ENCODE assay signal across 28 cellular contexts in genomic region chr17:67983289-67983688, GRCh38.
"Had no signal": no experiment of that assay in that cellular context is flagged by ENCODE, and none has a peak within 500 bp of the region (broad histone marks: within the 10 kb centered on the region; RNA-seq: fewer than 3 reads in every experiment).

No MANE protein-coding gene starts in this region.

- H3K27ac ChIP-seq: coronary artery, left lung, lower lobe of right lung, skin epidermis, vagina had no signal

- H3K9me3 Mint-ChIP-seq: activated CD4-positive, alpha-beta memory T cell treated with anti-CD3 and anti-CD28 coated beads, Interleukin-2, amount 10 ng/mL, durations not matched to agents 7 days and 5 days; activated CD4-positive, alpha-beta T cell treated with anti-CD3 and anti-CD28 coated beads, Interleukin-2, amount 10 ng/mL, durations not matched to agents 7 days and 5 days; activated naive CD4-positive, alpha-beta T cell treated with anti-CD3 and anti-CD28 coated beads, Interleukin-2, amount 10 ng/mL, durations not matched to agents 7 days and 5 days; activated T-cell treated with anti-CD3 and anti-CD28 coated beads, Interleukin-2, amount 50 U/mL, for 24 hours; natural killer cell; T-helper 2 cell treated with Interferon-gamma antibody and Interleukin-4, amounts not matched to agents 5 μg/mL and 100 μg/mL, for 36 hours; type B pancreatic cell had no signal

- ATAC-seq: esophagus mucosa; heart right ventricle; left lung; lower lobe of right lung; natural killer cell; sciatic nerve; stimulated activated naive CD8-positive, alpha-beta T cell treated with anti-CD3 and anti-CD28 coated beads, Interleukin-15, Interleukin-2, amounts not matched to agents 100 U/mL and 50 U/mL, for 24 hours had no signal

- H3K27ac Mint-ChIP-seq: activated CD4-positive, alpha-beta memory T cell treated with anti-CD3 and anti-CD28 coated beads, Interleukin-2, amount 10 ng/mL, durations not matched to agents 7 days and 5 days; activated CD4-positive, alpha-beta T cell treated with anti-CD3 and anti-CD28 coated beads, Interleukin-2, amount 10 ng/mL, durations not matched to agents 7 days and 5 days; activated naive CD4-positive, alpha-beta T cell treated with anti-CD3 and anti-CD28 coated beads, Interleukin-2, amount 10 ng/mL, durations not matched to agents 7 days and 5 days; activated T-cell treated with anti-CD3 and anti-CD28 coated beads, Interleukin-2, amount 50 U/mL, for 24 hours; T-helper 2 cell treated with Interferon-gamma antibody and Interleukin-4, amounts not matched to agents 5 μg/mL and 100 μg/mL, for 36 hours; type B pancreatic cell had no signal

- H3K27me3 Mint-ChIP-seq: activated CD4-positive, alpha-beta memory T cell treated with anti-CD3 and anti-CD28 coated beads, Interleukin-2, amount 10 ng/mL, durations not matched to agents 7 days and 5 days; activated CD4-positive, alpha-beta T cell treated with anti-CD3 and anti-CD28 coated beads, Interleukin-2, amount 10 ng/mL, durations not matched to agents 7 days and 5 days; activated naive CD4-positive, alpha-beta T cell treated with anti-CD3 and anti-CD28 coated beads, Interleukin-2, amount 10 ng/mL, durations not matched to agents 7 days and 5 days; activated T-cell treated with anti-CD3 and anti-CD28 coated beads, Interleukin-2, amount 50 U/mL, for 24 hours; type B pancreatic cell had no signal

- H3K4me1 Mint-ChIP-seq: activated naive CD4-positive, alpha-beta T cell treated with anti-CD3 and anti-CD28 coated beads, Interleukin-2, amount 10 ng/mL, durations not matched to agents 7 days and 5 days had no signal

- H3K4me3 Mint-ChIP-seq: activated CD4-positive, alpha-beta memory T cell treated with anti-CD3 and anti-CD28 coated beads, Interleukin-2, amount 10 ng/mL, durations not matched to agents 7 days and 5 days; activated CD4-positive, alpha-beta T cell treated with anti-CD3 and anti-CD28 coated beads, Interleukin-2, amount 10 ng/mL, durations not matched to agents 7 days and 5 days; activated naive CD4-positive, alpha-beta T cell treated with anti-CD3 and anti-CD28 coated beads, Interleukin-2, amount 10 ng/mL, durations not matched to agents 7 days and 5 days; activated T-cell treated with anti-CD3 and anti-CD28 coated beads, Interleukin-2, amount 50 U/mL, for 24 hours; natural killer cell; T-helper 2 cell treated with Interferon-gamma antibody and Interleukin-4, amounts not matched to agents 5 μg/mL and 100 μg/mL, for 36 hours; type B pancreatic cell had no signal

- DNase-seq: activated CD4-positive, alpha-beta memory T cell treated with anti-CD3 and anti-CD28 coated beads, Interleukin-2, amount 10 ng/mL, durations not matched to agents 7 days and 5 days; activated CD4-positive, alpha-beta T cell treated with anti-CD3 and anti-CD28 coated beads for 1 hour; activated CD4-positive, alpha-beta T cell treated with anti-CD3 and anti-CD28 coated beads, Interleukin-2, amount 10 ng/mL, durations not matched to agents 7 days and 5 days; activated CD8-positive, alpha-beta memory T cell treated with anti-CD3 and anti-CD28 coated beads, Interleukin-2, amount 50 U/mL, for 48 hours; activated gamma-delta T cell; activated naive CD4-positive, alpha-beta T cell treated with anti-CD3 and anti-CD28 coated beads, Interleukin-2, amount 10 ng/mL, durations not matched to agents 7 days and 5 days; activated T-cell treated with anti-CD3 and anti-CD28 coated beads, Interleukin-2, amount 50 U/mL, for 24 hours; amygdala; cerebellar nuclear complex; foreskin fibroblast; heart right ventricle; kidney glomerular epithelial cell; left lung; lower lobe of right lung; mesendoderm; natural killer cell; posterior cingulate gyrus; stimulated activated CD4-positive, alpha-beta T cell treated with anti-CD3 and anti-CD28 coated beads, Interleukin-12 subunit alpha, Interleukin-12 subunit beta, amount 100 ng/mL, for 4 hours; stimulated activated CD4-positive, alpha-beta T cell treated with anti-CD3 and anti-CD28 coated beads, Interleukin-4, amount 100 ng/mL, for 1 hour; stimulated activated naive CD8-positive, alpha-beta T cell treated with anti-CD3 and anti-CD28 coated beads, Interleukin-15, Interleukin-2, amounts not matched to agents 100 U/mL and 50 U/mL, for 24 hours; T-helper 1 cell had no signal

- H3K36me3 Mint-ChIP-seq: natural killer cell had no signal
